ENCODE assay signal across 8 cellular contexts in the genomic region with DNA sequence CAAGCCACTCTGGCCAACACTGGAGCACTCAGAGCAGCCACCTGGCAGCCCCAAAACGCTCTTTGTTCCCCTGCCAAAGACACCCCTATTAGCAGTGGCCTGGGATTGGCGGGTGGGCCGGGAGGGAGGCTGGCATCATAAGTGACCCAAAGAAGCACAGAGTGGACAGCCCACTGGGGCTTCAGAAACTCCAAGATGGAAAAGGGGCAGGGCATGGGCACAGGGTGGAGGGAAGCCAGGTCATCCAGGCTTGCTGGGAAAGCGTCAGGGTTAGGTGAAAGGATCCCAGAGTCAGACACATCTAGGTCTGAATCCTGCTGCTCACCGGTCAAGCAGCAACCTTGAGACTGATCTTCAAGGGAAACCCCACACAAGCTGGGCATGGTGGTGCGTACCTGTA. TPM values are rescaled to one million over a fixed set of nuclear protein-coding genes. Genes with fewer than 3 reads are reported as not detected.
DNase-seq lines count a peak whose midpoint lies in the region; ATAC-seq and TF ChIP-seq lines count a peak whose summit lies in the region.

No MANE protein-coding gene starts in this region.

- H3K36me3 Mint-ChIP-seq in activated CD4-positive, alpha-beta memory T cell treated with anti-CD3 and anti-CD28 coated beads for 36 hours, result peaks cover 4% of the 10 kb centered on the region
- H3K36me3 Mint-ChIP-seq in activated CD4-positive, alpha-beta memory T cell treated with anti-CD3 and anti-CD28 coated beads, Interleukin-2, amount 10 ng/mL, durations not matched to agents 7 days and 5 days (ENCODE audit: low read depth), result peaks cover 52% of the 10 kb centered on the region
- H3K36me3 Mint-ChIP-seq in brain, result peaks cover 9% of the 10 kb centered on the region

- H3K36me3 ChIP-seq in lung (ENCODE audit: control insufficient read depth in 2 of 2, insufficient read depth in 2 of 2, low read length in 2 of 2), result no peaks in the 10 kb centered on the region
- H3K36me3 ChIP-seq in thymus (ENCODE audit: control insufficient read depth, insufficient read depth), result peaks cover 34% of the 10 kb centered on the region

- WGBS in lung, 2 donors, result 49 to 72% methylated on average over 6 of the region's 6 CpGs
- 91% methylated on average over 6 of the region's 6 CpGs for WGBS in thymus

- peak overlapping the region; percentile 51 for H3K4me3 Mint-ChIP-seq in activated CD4-positive, alpha-beta memory T cell treated with anti-CD3 and anti-CD28 coated beads for 36 hours
- no peak overlapping the region for H3K4me3 Mint-ChIP-seq in activated CD4-positive, alpha-beta memory T cell treated with anti-CD3 and anti-CD28 coated beads, Interleukin-2, amount 10 ng/mL, durations not matched to agents 7 days and 5 days
- H3K4me3 Mint-ChIP-seq in brain, result peak overlapping the region; percentile 49 to 74 (median 69)

- TF ChIP-seq CTCF in brain (conservative IDR thresholded peaks at IDR 0.05), result no peak
- no peak for TF ChIP-seq CTCF in lung (IDR thresholded peaks at IDR 0.05; ENCODE audit: control extremely low read depth, extremely low read depth)

- H3K27me3 Mint-ChIP-seq in activated CD4-positive, alpha-beta memory T cell treated with anti-CD3 and anti-CD28 coated beads for 36 hours, result no peaks in the 10 kb centered on the region
- no peaks in the 10 kb centered on the region for H3K27me3 Mint-ChIP-seq in activated CD4-positive, alpha-beta memory T cell treated with anti-CD3 and anti-CD28 coated beads, Interleukin-2, amount 10 ng/mL, durations not matched to agents 7 days and 5 days
- H3K27me3 Mint-ChIP-seq in brain, result peaks cover 4% of the 10 kb centered on the region

- H3K27me3 ChIP-seq in lung (ENCODE audit: control insufficient read depth, insufficient read depth), result no peaks in the 10 kb centered on the region
- H3K27me3 ChIP-seq in thymus (ENCODE audit: control insufficient read depth, insufficient read depth), result no peaks in the 10 kb centered on the region

- peak overlapping the region; percentile 88 for H3K27ac Mint-ChIP-seq in activated CD4-positive, alpha-beta memory T cell treated with anti-CD3 and anti-CD28 coated beads for 36 hours
- no peak overlapping the region for H3K27ac Mint-ChIP-seq in activated CD4-positive, alpha-beta memory T cell treated with anti-CD3 and anti-CD28 coated beads, Interleukin-2, amount 10 ng/mL, durations not matched to agents 7 days and 5 days
- H3K27ac Mint-ChIP-seq in brain, result peak overlapping the region; percentile 90 to 99 (median 96)

- H3K4me1 Mint-ChIP-seq in activated CD4-positive, alpha-beta memory T cell treated with anti-CD3 and anti-CD28 coated beads for 36 hours (ENCODE audit: low read depth), result peaks cover 95% of the 10 kb centered on the region
- H3K4me1 Mint-ChIP-seq in activated CD4-positive, alpha-beta memory T cell treated with anti-CD3 and anti-CD28 coated beads, Interleukin-2, amount 10 ng/mL, durations not matched to agents 7 days and 5 days, result peaks cover 92% of the 10 kb centered on the region
- peaks cover 98% of the 10 kb centered on the region for H3K4me1 Mint-ChIP-seq in brain

- H3K9me3 ChIP-seq in lung (ENCODE audit: control insufficient read depth in 2 of 2, insufficient read depth in 1 of 2, low read length in 1 of 2) (no peaks in the 10 kb centered on the region), thymus (ENCODE audit: control insufficient read depth) (no peaks in the 10 kb centered on the region)

- H3K4me3 ChIP-seq in lung, result no peak overlapping the region
- no peak overlapping the region for H3K4me3 ChIP-seq in thymus (ENCODE audit: low read length)

- H3K4me1 ChIP-seq in lung (ENCODE audit: control insufficient read depth in 2 of 2, insufficient read depth in 2 of 2, low read length in 2 of 2) (peaks cover 25 to 50% of the 10 kb centered on the region in 2 donors), thymus (ENCODE audit: control insufficient read depth, insufficient read depth, low read length) (peaks cover 63% of the 10 kb centered on the region)

- intact Hi-C loops in activated CD4-positive, alpha-beta memory T cell treated with anti-CD3 and anti-CD28 coated beads for 36 hours (cut with micrococcal nuclease), result no loop called here

- DNase-seq in activated CD4-positive, alpha-beta memory T cell treated with anti-CD3 and anti-CD28 coated beads for 36 hours, result no peak
- no peak for DNase-seq in activated CD4-positive, alpha-beta memory T cell treated with anti-CD3 and anti-CD28 coated beads, Interleukin-2, amount 10 ng/mL, durations not matched to agents 7 days and 5 days
- DNase-seq in lung (ENCODE audit: low spot score) (no peak), hypothalamus (lab: John Stamatoyannopoulos, UW) (no peak)

- no peak for ATAC-seq in lung (ENCODE audit: insufficient read depth, low FRiP score)
- ATAC-seq in GM21381 (IDR thresholded peaks at IDR 0.05; ENCODE audit: unreplicated experiment), result no peak
- no peak for ATAC-seq in HG03565 (IDR thresholded peaks at IDR 0.05; ENCODE audit: unreplicated experiment)

- H3K9me3 Mint-ChIP-seq in activated CD4-positive, alpha-beta memory T cell treated with anti-CD3 and anti-CD28 coated beads for 36 hours, result no peaks in the 10 kb centered on the region
- H3K9me3 Mint-ChIP-seq in activated CD4-positive, alpha-beta memory T cell treated with anti-CD3 and anti-CD28 coated beads, Interleukin-2, amount 10 ng/mL, durations not matched to agents 7 days and 5 days, result no peaks in the 10 kb centered on the region
- H3K9me3 Mint-ChIP-seq in brain, result peaks cover 0 to 3% (median 0%) of the 10 kb centered on the region in 5 experiments

- POLR2A ChIA-PET in activated CD4-positive, alpha-beta memory T cell treated with anti-CD3 and anti-CD28 coated beads for 36 hours (lab: Charles Lee), result no interaction called here
- POLR2A ChIA-PET in activated CD4-positive, alpha-beta memory T cell treated with anti-CD3 and anti-CD28 coated beads, Interleukin-2, amount 10 ng/mL, durations not matched to agents 7 days and 5 days (lab: Charles Lee), result no interaction called here

- H3K27ac ChIP-seq in lung (ENCODE audit: low read depth in 1 of 2, low read length in 1 of 2), result peak overlapping the region; percentile 91
- peak overlapping the region; percentile 81 for H3K27ac ChIP-seq in thymus (ENCODE audit: low read depth)

- CTCF ChIA-PET in activated CD4-positive, alpha-beta memory T cell treated with anti-CD3 and anti-CD28 coated beads for 36 hours (lab: Charles Lee), result interaction anchor here (0.7 to 3.3 kb wide), 3 partner anchors 10 to 70 kb away, joined by 4 to 11 read pairs (median 6); no protein-coding TSS in a partner anchor
- CTCF ChIA-PET in activated CD4-positive, alpha-beta memory T cell treated with anti-CD3 and anti-CD28 coated beads, Interleukin-2, amount 10 ng/mL, durations not matched to agents 7 days and 5 days (lab: Charles Lee), result no interaction called here

RNA-seq across cellular contexts. Expression of gene EEIG1, which starts 14.8 kb away (rescaled TPM):
- 10 to 100 TPM; 50.7 to 58.0 TPM for total RNA-seq in activated CD4-positive, alpha-beta memory T cell treated with anti-CD3 and anti-CD28 coated beads for 36 hours
- total RNA-seq in activated CD4-positive, alpha-beta memory T cell treated with anti-CD3 and anti-CD28 coated beads, Interleukin-2, amount 10 ng/mL, durations not matched to agents 7 days and 5 days, result 100 to 1,000 TPM; 212 to 218 TPM
- polyA plus RNA-seq in brain (ENCODE audit: insufficient read depth, low read depth, low replicate concordance) (78.8 TPM), lung (10 to 100 TPM; 13.4 to 15.8 TPM), thymus (51.4 TPM)
- 10 to 100 TPM; 49.6 to 66.5 TPM for total RNA-seq in lung

RNA-seq across cellular contexts. Expression of gene DPM2, which starts 28.3 kb away (rescaled TPM):
- total RNA-seq in activated CD4-positive, alpha-beta memory T cell treated with anti-CD3 and anti-CD28 coated beads for 36 hours, result 10 to 100 TPM; 41.5 to 42.0 TPM
- 10 to 100 TPM; 48.2 TPM for total RNA-seq in activated CD4-positive, alpha-beta memory T cell treated with anti-CD3 and anti-CD28 coated beads, Interleukin-2, amount 10 ng/mL, durations not matched to agents 7 days and 5 days
- 144 TPM for polyA plus RNA-seq in brain (ENCODE audit: insufficient read depth, low read depth, low replicate concordance)
- 10 to 100 TPM; 20.5 to 51.3 TPM for total RNA-seq in lung
- 10 to 100 TPM; 50.8 to 51.1 TPM for polyA plus RNA-seq in lung
- polyA plus RNA-seq in thymus, result 32.8 TPM

RNA-seq across cellular contexts. Expression of gene PIP5KL1, which starts 35.4 kb away (rescaled TPM):
- total RNA-seq in activated CD4-positive, alpha-beta memory T cell treated with anti-CD3 and anti-CD28 coated beads for 36 hours, result 1 to 10 TPM in 1 of 2 experiments, under 1 TPM in 1; 0.94 to 2.9 TPM
- 1 to 10 TPM; 1.5 to 1.9 TPM for total RNA-seq in activated CD4-positive, alpha-beta memory T cell treated with anti-CD3 and anti-CD28 coated beads, Interleukin-2, amount 10 ng/mL, durations not matched to agents 7 days and 5 days
- 2.4 TPM for polyA plus RNA-seq in brain (ENCODE audit: insufficient read depth, low read depth, low replicate concordance)
- 1 to 10 TPM; 4.9 to 9.0 TPM for total RNA-seq in lung
- 1 to 10 TPM; 2.0 to 4.9 TPM for polyA plus RNA-seq in lung
- polyA plus RNA-seq in thymus, result 1.2 TPM

RNA-seq across cellular contexts. Expression of gene ST6GALNAC4, which starts 49.1 kb away (rescaled TPM):
- total RNA-seq in activated CD4-positive, alpha-beta memory T cell treated with anti-CD3 and anti-CD28 coated beads for 36 hours, result 10 to 100 TPM; 21.2 to 23.5 TPM
- 10 to 100 TPM; 19.4 to 21.5 TPM for total RNA-seq in activated CD4-positive, alpha-beta memory T cell treated with anti-CD3 and anti-CD28 coated beads, Interleukin-2, amount 10 ng/mL, durations not matched to agents 7 days and 5 days
- 19.2 TPM for polyA plus RNA-seq in brain (ENCODE audit: insufficient read depth, low read depth, low replicate concordance)
- 10 to 100 TPM; 42.7 to 96.2 TPM for total RNA-seq in lung
- 10 to 100 TPM; 24.6 to 67.3 TPM for polyA plus RNA-seq in lung
- 12.8 TPM for polyA plus RNA-seq in thymus
